Comparison of ENCODE assay signal across 26 cellular contexts in the genomic region with DNA sequence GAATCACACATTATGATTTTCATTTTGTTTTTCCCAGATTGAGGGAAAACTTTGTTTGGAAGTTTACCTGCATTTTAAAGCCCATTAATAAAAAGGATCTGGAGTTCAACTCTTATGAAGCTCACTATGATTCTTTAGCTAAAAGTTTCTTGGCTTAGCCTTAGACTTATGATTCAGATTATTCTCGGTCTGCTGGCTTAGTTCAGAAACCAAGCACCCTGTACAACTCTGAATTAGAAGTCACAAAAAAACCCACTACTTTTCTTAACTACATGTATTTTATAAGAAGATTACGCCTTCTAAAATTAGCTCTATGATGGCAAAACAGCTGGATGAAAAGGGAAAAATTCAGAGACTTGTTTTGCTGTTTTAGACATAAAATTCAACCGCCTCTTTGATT. TPM values are rescaled to one million over a fixed set of nuclear protein-coding genes. Genes with fewer than 3 reads are reported as not detected.
A peak's percentile ranks its signal among the peaks of the same experiment; 100 is the strongest.
DNase-seq lines count a peak whose midpoint lies in the region; ATAC-seq and TF ChIP-seq lines count a peak whose summit lies in the region.
"Had no signal": no experiment of that assay in that cellular context is flagged by ENCODE, and none has a peak within 500 bp of the region (broad histone marks: within the 10 kb centered on the region; RNA-seq: fewer than 3 reads in every experiment).

No MANE protein-coding gene starts in this region.

- no peaks in the 10 kb centered on the region for H3K9me3 Mint-ChIP-seq in T-helper 1 cell treated with Interleukin-12 subunit alpha and Interleukin-12 subunit beta and Interleukin-4 antibody, amounts not matched to agents 30 μg/mL and 1 μg/mL, for 36 hours
- H3K9me3 Mint-ChIP-seq in central memory CD8-positive, alpha-beta T cell: no peaks in the 10 kb centered on the region

- H3K4me2 ChIP-seq in smooth muscle cell: no peak overlapping the region
- H3K4me2 ChIP-seq: PC-9 had no signal

- peaks cover 28% of the 10 kb centered on the region for H3K4me1 Mint-ChIP-seq in T-helper 1 cell treated with Interleukin-12 subunit alpha and Interleukin-12 subunit beta and Interleukin-4 antibody, amounts not matched to agents 30 μg/mL and 1 μg/mL, for 36 hours (ENCODE audit: low read depth)
- peaks cover 25% of the 10 kb centered on the region for H3K4me1 Mint-ChIP-seq in central memory CD8-positive, alpha-beta T cell

- H4K20me1 ChIP-seq in smooth muscle cell (ENCODE audit: low read depth): no peaks in the 10 kb centered on the region

- no peaks in the 10 kb centered on the region for H3K9me3 ChIP-seq in smooth muscle cell (replicated peaks; ENCODE audit: low read depth)
- H3K9me3 ChIP-seq: BE2C, lower lobe of right lung, SJCRH30, suprapubic skin, vagina had no signal

- no peaks in the 10 kb centered on the region for H3K79me2 ChIP-seq in smooth muscle cell (ENCODE audit: low read depth)

- H3K4me3 Mint-ChIP-seq in T-helper 1 cell treated with Interleukin-12 subunit alpha and Interleukin-12 subunit beta and Interleukin-4 antibody, amounts not matched to agents 30 μg/mL and 1 μg/mL, for 36 hours: no peak overlapping the region
- H3K4me3 Mint-ChIP-seq in central memory CD8-positive, alpha-beta T cell: peak overlapping the region; percentile 87

- WGBS in smooth muscle cell (ENCODE audit: low lambda C conversion rate): 61% methylated on average over 3 of the region's 3 CpGs

- H3F3A ChIP-seq in smooth muscle cell (ENCODE audit: low read depth): peaks cover 11% of the 10 kb centered on the region

- no peak overlapping the region for H3K4me3 ChIP-seq in smooth muscle cell
- H3K4me3 ChIP-seq: lower lobe of right lung, PC-9, right atrium auricular region, SJCRH30, suprapubic skin, vagina had no signal

- peak; percentile 13 for ATAC-seq in central memory CD8-positive, alpha-beta T cell (replicated peaks; ENCODE audit: extremely low read depth, poor library complexity, severe bottlenecking)
- ATAC-seq in HG02870 (IDR thresholded peaks at IDR 0.05; ENCODE audit: unreplicated experiment) (no peak), HG03521 (IDR thresholded peaks at IDR 0.05; ENCODE audit: unreplicated experiment) (no peak)
- ATAC-seq: activated CD4-positive, CD25-positive, alpha-beta regulatory T cell treated with anti-CD3 and anti-CD28 coated beads, Interleukin-2, amount 50 U/mL, for 24 hours; lower lobe of right lung had no signal

- H2AFZ ChIP-seq in smooth muscle cell (ENCODE audit: low read depth): peak overlapping the region; percentile 42
- H2AFZ ChIP-seq: PC-9 had no signal

- TF ChIP-seq CTCF in smooth muscle cell (IDR thresholded peaks at IDR 0.05; ENCODE audit: borderline replicate concordance, insufficient read depth, poor library complexity, severe bottlenecking): no peak

- H3K36me3 ChIP-seq in smooth muscle cell (ENCODE audit: low read depth): no peaks in the 10 kb centered on the region
- H3K36me3 ChIP-seq: BE2C, lower lobe of right lung, right atrium auricular region, SJCRH30, suprapubic skin, vagina had no signal

- H3K9ac ChIP-seq in smooth muscle cell (ENCODE audit: low read depth): no peak overlapping the region

- no peak overlapping the region for H3K27ac ChIP-seq in smooth muscle cell (ENCODE audit: low read depth)
- H3K27ac ChIP-seq: epithelial cell of prostate, lower lobe of right lung, PC-9, right atrium auricular region, SJCRH30, suprapubic skin, vagina had no signal

- H3K27ac Mint-ChIP-seq in T-helper 1 cell treated with Interleukin-12 subunit alpha and Interleukin-12 subunit beta and Interleukin-4 antibody, amounts not matched to agents 30 μg/mL and 1 μg/mL, for 36 hours: peak overlapping the region; percentile 26
- H3K27ac Mint-ChIP-seq in central memory CD8-positive, alpha-beta T cell (ENCODE audit: low read depth): peak overlapping the region; percentile 91

- no peaks in the 10 kb centered on the region for H3K27me3 Mint-ChIP-seq in T-helper 1 cell treated with Interleukin-12 subunit alpha and Interleukin-12 subunit beta and Interleukin-4 antibody, amounts not matched to agents 30 μg/mL and 1 μg/mL, for 36 hours (ENCODE audit: low read depth)
- H3K27me3 Mint-ChIP-seq in central memory CD8-positive, alpha-beta T cell: no peaks in the 10 kb centered on the region

- no peaks in the 10 kb centered on the region for H3K27me3 ChIP-seq in smooth muscle cell (ENCODE audit: low read depth)
- H3K27me3 ChIP-seq: BE2C, right atrium auricular region, SJCRH30, suprapubic skin, vagina had no signal

- DNase-seq in T-helper 1 cell (no peak), OCI-M1 (lab: John Stamatoyannopoulos, UW) (peak; percentile 59), smooth muscle cell (lab: John Stamatoyannopoulos, UW; ENCODE audit: unreplicated experiment) (no peak), germinal center (ENCODE audit: low spot score) (no peak)
- no peak for DNase-seq in central memory CD8-positive, alpha-beta T cell (ENCODE audit: low spot score in 2 of 2)
- DNase-seq: activated effector memory CD4-positive, alpha-beta T cell treated with Interleukin-2 at 50 U/mL for 16 hours; amniotic stem cell; BE2C; foreskin fibroblast; hypothalamus; lower lobe of right lung; MM.1S; NCI-H146; NCI-H2171; NCI-H69; nucleus accumbens; PC-9; SJCRH30 had no signal

- peaks cover 2% of the 10 kb centered on the region for H3K36me3 Mint-ChIP-seq in T-helper 1 cell treated with Interleukin-12 subunit alpha and Interleukin-12 subunit beta and Interleukin-4 antibody, amounts not matched to agents 30 μg/mL and 1 μg/mL, for 36 hours (ENCODE audit: low read depth)
- peaks cover 5% of the 10 kb centered on the region for H3K36me3 Mint-ChIP-seq in central memory CD8-positive, alpha-beta T cell (ENCODE audit: insufficient read depth)

- no peaks in the 10 kb centered on the region for H3K4me1 ChIP-seq in smooth muscle cell (ENCODE audit: low read depth)
- H3K4me1 ChIP-seq: right atrium auricular region, suprapubic skin, vagina had no signal

RNA-seq across cellular contexts. Expression of gene DENND4A, which starts 14.3 kb away (rescaled TPM):
- 16.5 and 17.5 TPM in 2 replicates for total RNA-seq in smooth muscle cell
- 2.3 and 3.4 TPM in 2 replicates for polyA plus RNA-seq in smooth muscle cell
